11 cellular contexts compared by ENCODE assay signal in genomic region chr6:87421576-87421975, GRCh38.
"Had no signal": no experiment of that assay in that cellular context is flagged by ENCODE, and none has a peak within 500 bp of the region (broad histone marks: within the 10 kb centered on the region; RNA-seq: fewer than 3 reads in every experiment).

No MANE protein-coding gene starts in this region.

- FAIRE-seq: islet of Langerhans had no signal

- H3K4me3 ChIP-seq: ascending aorta, esophagus squamous epithelium, left lung, tibial nerve, vagina had no signal

- ATAC-seq: left lung, right cardiac atrium had no signal

- H3K27me3 ChIP-seq: ascending aorta, esophagus squamous epithelium, left lung, tibial nerve, vagina had no signal

- H3K36me3 ChIP-seq: ascending aorta, esophagus squamous epithelium, left lung, tibial nerve, vagina had no signal

- DNase-seq: activated CD4-positive, alpha-beta T cell treated with anti-CD3 and anti-CD28 coated beads, Interleukin-2, amount 50 U/mL, for 4 hours; activated gamma-delta T cell; effector CD8-positive, alpha-beta T cell; esophagus squamous epithelium; left lung; occipital lobe; right cardiac atrium had no signal

- H3K27ac ChIP-seq: ascending aorta, esophagus squamous epithelium, left lung, tibial nerve, vagina had no signal

- H3K4me1 ChIP-seq: ascending aorta, esophagus squamous epithelium, left lung, tibial nerve, vagina had no signal
